8 cellular contexts compared by ENCODE assay signal in genomic region chr1:90964444-90965035, GRCh38. TPM values are rescaled to one million over a fixed set of nuclear protein-coding genes. Genes with fewer than 3 reads are reported as not detected.
DNase-seq lines count a peak whose midpoint lies in the region; ATAC-seq and TF ChIP-seq lines count a peak whose summit lies in the region.

No MANE protein-coding gene starts in this region.

- POLR2A ChIA-PET in IMR-90 (lab: Charles Lee; ENCODE audit: unreplicated experiment) = interaction anchor here (0.6 kb wide), 1 partner anchor 10 kb away, joined by 4 read pairs; no protein-coding TSS in a partner anchor
- POLR2A ChIA-PET in WTC11 (lab: Charles Lee) = interaction anchor here (0.6 kb wide), 1 partner anchor 37 kb away, joined by 3 read pairs; no protein-coding TSS in a partner anchor

- no peak overlapping the region for H3K9ac ChIP-seq in IMR-90 (ENCODE audit: low read depth, low read length)

- no CpG with 5 or more reads among the region's 1 CpG for WGBS in IMR-90 (ENCODE audit: extremely low coverage in 2 of 2, insufficient read length in 1 of 2), 2 experiments
- WGBS in right lobe of liver (ENCODE audit: insufficient coverage, low coverage, low lambda C conversion rate, missing lambda C conversion rate) = 44% methylated on average over 1 of the region's 1 CpG

- H4K8ac ChIP-seq in IMR-90 (ENCODE audit: low read depth in 2 of 2, low read length in 2 of 2) = no peak overlapping the region

- no peak overlapping the region for H3K14ac ChIP-seq in IMR-90 (replicated peaks; ENCODE audit: low read depth, low read length)

- H3K27ac ChIP-seq in IMR-90 (ENCODE audit: insufficient read depth, low read length) = no peak overlapping the region
- no peak overlapping the region for H3K27ac ChIP-seq in right lobe of liver
- H3K27ac ChIP-seq in tibial artery = no peak overlapping the region

- no peak overlapping the region for H2BK15ac ChIP-seq in IMR-90 (ENCODE audit: low read depth, low read length)

- no peaks in the 10 kb centered on the region for H3K36me3 ChIP-seq in IMR-90 (ENCODE audit: control insufficient read depth, insufficient read depth, low read length)
- no peaks in the 10 kb centered on the region for H3K36me3 ChIP-seq in right lobe of liver
- no peaks in the 10 kb centered on the region for H3K36me3 ChIP-seq in tibial artery

- in situ Hi-C loops in IMR-90 (cut with MboI; ENCODE audit: low sequenced_read_pairs) = loop anchor here (10.0 to 25.0 kb wide), 2 partner anchors 240 to 377 kb away; no protein-coding TSS in a partner anchor

- no peak overlapping the region for H2AK9ac ChIP-seq in IMR-90 (replicated peaks; ENCODE audit: low read depth, low read length, poor library complexity)

- H3K9me3 ChIP-seq in IMR-90 (ENCODE audit: control insufficient read depth, insufficient read depth, low read length) (no peaks in the 10 kb centered on the region), right lobe of liver (no peaks in the 10 kb centered on the region), tibial artery (no peaks in the 10 kb centered on the region)

- H4K20me1 ChIP-seq in IMR-90 (ENCODE audit: insufficient read depth, low read length) = peaks cover 35% of the 10 kb centered on the region

- intact Hi-C loops in IMR-90 (cut with micrococcal nuclease) = loop anchor here (1.0 to 10.0 kb wide), 4 partner anchors 112 to 386 kb away; no protein-coding TSS in a partner anchor
- intact Hi-C loops in right lobe of liver (cut with DNase I) = no loop called here
- intact Hi-C loops in tibial artery (cut with DNase I; ENCODE audit: low total_unique reads) = no loop called here

- no peak overlapping the region for H3K56ac ChIP-seq in IMR-90 (ENCODE audit: extremely low read depth, insufficient read depth, low read length)

- H3K4me1 ChIP-seq in IMR-90 (ENCODE audit: control insufficient read depth, insufficient read depth, low read length) = no peaks in the 10 kb centered on the region
- H3K4me1 ChIP-seq in right lobe of liver = peaks cover 0 to 7% (median 0%) of the 10 kb centered on the region in 4 donors
- peaks cover 0 to 17% (median 5%) of the 10 kb centered on the region in 4 donors for H3K4me1 ChIP-seq in tibial artery

- no peak overlapping the region for H2AFZ ChIP-seq in IMR-90 (replicated peaks; ENCODE audit: low read length, poor library complexity)

- CTCF ChIA-PET in IMR-90 (lab: Yijun Ruan, JAX) (interaction anchor here (0.6 to 1.3 kb wide), 3 partner anchors 10 to 30 kb away, joined by 3 to 4 read pairs (median 4); no protein-coding TSS in a partner anchor), WTC11 (lab: Charles Lee) (interaction anchor here (0.6 to 2.7 kb wide), 13 partner anchors 9 to 248 kb away, joined by 3 to 23 read pairs (median 4); no protein-coding TSS in a partner anchor)

- TF ChIP-seq CTCF in IMR-90 (conservative IDR thresholded peaks at IDR 0.05; ENCODE audit: low read depth, low read length) (peak; percentile 54), WTC11 (IDR thresholded peaks at IDR 0.05) (no peak), right lobe of liver (IDR thresholded peaks at IDR 0.05) (peak; percentile 42 to 53 (median 46)), tibial artery (IDR thresholded peaks at IDR 0.05) (peak in 1 of 2 experiments; percentile 8)

- no peak overlapping the region for H3K27ac Mint-ChIP-seq in WTC11

- H3K79me1 ChIP-seq in IMR-90 (ENCODE audit: low read depth in 1 of 2, low read length in 2 of 2) = peaks cover 26 to 43% of the 10 kb centered on the region in 2 experiments

- no peak overlapping the region for H4K5ac ChIP-seq in IMR-90 (ENCODE audit: low read depth, low read length)

- TF ChIP-seq RAD21 in IMR-90 (IDR thresholded peaks at IDR 0.05; ENCODE audit: low read length) = peak; percentile 52

- no peaks in the 10 kb centered on the region for H3K27me3 ChIP-seq in IMR-90 (ENCODE audit: control insufficient read depth, insufficient read depth, low read length)
- no peaks in the 10 kb centered on the region for H3K27me3 ChIP-seq in right lobe of liver
- H3K27me3 ChIP-seq in tibial artery = no peaks in the 10 kb centered on the region

- H2AK5ac ChIP-seq in IMR-90 (ENCODE audit: low read depth, low read length) = no peak overlapping the region

- no peak overlapping the region for H3K18ac ChIP-seq in IMR-90 (ENCODE audit: low read depth, low read length)

- no peaks in the 10 kb centered on the region for H3K9me3 Mint-ChIP-seq in WTC11

- no peak overlapping the region for H2BK120ac ChIP-seq in IMR-90 (ENCODE audit: low read depth, low read length)

- H3K27me3 Mint-ChIP-seq in WTC11 (ENCODE audit: low read depth) = no peaks in the 10 kb centered on the region

- H2BK20ac ChIP-seq in IMR-90 (ENCODE audit: low read depth, low read length) = no peak overlapping the region

- H3K4ac ChIP-seq in IMR-90 (ENCODE audit: low read depth, low read length) = no peak overlapping the region

- H3K4me2 ChIP-seq in IMR-90 (ENCODE audit: low read depth, low read length) = no peak overlapping the region

- no peak for TF ChIP-seq POLR2A in IMR-90 (IDR thresholded peaks at IDR 0.05; ENCODE audit: low read depth, low read length)
- TF ChIP-seq POLR2A in right lobe of liver (IDR thresholded peaks at IDR 0.05) = no peak

- no peak overlapping the region for H3K4me3 Mint-ChIP-seq in WTC11

- H3K4me3 ChIP-seq in IMR-90 (ENCODE audit: insufficient read depth, low read depth, low read length) = no peak overlapping the region
- no peak overlapping the region for H3K4me3 ChIP-seq in right lobe of liver
- no peak overlapping the region for H3K4me3 ChIP-seq in tibial artery

- no TSS peak for BruUV-seq in IMR-90 (replicated peaks; lab: Mats Ljungman, UMichigan)

- H3K9me1 ChIP-seq in IMR-90 (ENCODE audit: insufficient read depth, low read length) = peaks cover 3% of the 10 kb centered on the region; the same call in 1 of the 2 replicates

- dilution Hi-C loops in IMR-90 (cut with HindIII; ENCODE audit: low sequenced_read_pairs, unreplicated experiment) = no loop called here

- H3K4me1 Mint-ChIP-seq in WTC11 = peaks cover 13% of the 10 kb centered on the region

- DNase-seq in DMS53 treated with DMSO at 0.1 percent for 48 hours (lab: John Stamatoyannopoulos, UW; ENCODE audit: unreplicated experiment) (peak; percentile 58), IMR-90 (peak; percentile 21), WTC11 (ENCODE audit: low spot score) (no peak), right lobe of liver (no peak), amniotic stem cell (lab: John Stamatoyannopoulos, UW) (no peak), GOT3 (lab: John Stamatoyannopoulos, UW) (no peak), tibial artery (no peak)

- no peak overlapping the region for H3K23ac ChIP-seq in IMR-90 (ENCODE audit: low read depth, low read length)

- no peak overlapping the region for H4K91ac ChIP-seq in IMR-90 (ENCODE audit: insufficient read depth, low read depth, low read length)

- peak; percentile 75 for ATAC-seq in IMR-90 (ENCODE audit: low read depth)
- peak; percentile 53 for ATAC-seq in WTC11
- peak; percentile 52 to 57 (median 53) for ATAC-seq in right lobe of liver
- no peak for ATAC-seq in GM19397 (IDR thresholded peaks at IDR 0.05; ENCODE audit: unreplicated experiment)

- no peaks in the 10 kb centered on the region for H3K36me3 Mint-ChIP-seq in WTC11

- no peak overlapping the region for H2BK5ac ChIP-seq in IMR-90 (ENCODE audit: low read depth, low read length, poor library complexity, severe bottlenecking)

TF ChIP-seq in IMR-90, 13 proteins besides CTCF, POLR2A, EP300 and RAD21 (continues in another document):
- no peak for TF ChIP-seq SMC3 (IDR thresholded peaks at IDR 0.05; ENCODE audit: low read depth, low read length)
- no peak for TF ChIP-seq RFX5 (IDR thresholded peaks at IDR 0.05; ENCODE audit: low read depth, low read length)
- no peak for TF ChIP-seq FOS (IDR thresholded peaks at IDR 0.05; ENCODE audit: low read depth, low read length)
- no peak for TF ChIP-seq NFE2L2 (IDR thresholded peaks at IDR 0.05; ENCODE audit: low read depth, low read length)
- no peak for TF ChIP-seq BHLHE40 (IDR thresholded peaks at IDR 0.05; ENCODE audit: low read depth, low read length)
- no peak for TF ChIP-seq MXI1 (IDR thresholded peaks at IDR 0.05; ENCODE audit: borderline replicate concordance, low read depth, low read length)
- TF ChIP-seq ELK1 (IDR thresholded peaks at IDR 0.05; ENCODE audit: borderline replicate concordance, low read depth, low read length) = no peak

TF ChIP-seq in WTC11, 78 proteins besides CTCF, POLR2A, EP300 and RAD21 (continues in another document):
- no peak for TF ChIP-seq MXD4 (CRISPR knock-in tag; IDR thresholded peaks at IDR 0.05; ENCODE audit: borderline replicate concordance)
- no peak for TF ChIP-seq EMX1 (CRISPR knock-in tag; IDR thresholded peaks at IDR 0.05)
- TF ChIP-seq USF1 (CRISPR knock-in tag; IDR thresholded peaks at IDR 0.05) = no peak
- no peak for TF ChIP-seq CREB1 (CRISPR knock-in tag; IDR thresholded peaks at IDR 0.05)
- TF ChIP-seq GABPB1 (CRISPR knock-in tag; IDR thresholded peaks at IDR 0.05) = no peak
- TF ChIP-seq ERG (CRISPR knock-in tag; IDR thresholded peaks at IDR 0.05) = no peak
- TF ChIP-seq KAT7 (CRISPR knock-in tag; IDR thresholded peaks at IDR 0.05; ENCODE audit: borderline replicate concordance) = no peak

RNA-seq across cellular contexts. Expression of gene ZNF644, which starts 57.3 kb away (rescaled TPM):
- total RNA-seq in IMR-90 (2012; rRNA removed) = 45.3 and 66.7 TPM in 2 replicates
- polyA plus RNA-seq in IMR-90 (2012; rRNA removed) = 7.1 and 9.0 TPM in 2 replicates
- polyA plus RNA-seq in IMR-90 (2012; cell fraction: cytosol; rRNA removed) = 1.1 and 1.3 TPM in 2 replicates
- polyA plus RNA-seq in IMR-90 (2012; cell fraction: nucleus; rRNA removed; ENCODE audit: low replicate concordance) = 0.84 and 18.8 TPM in 2 replicates
- total RNA-seq in WTC11 (2021) = 71.4 to 78.1 TPM (median 74.7 TPM) in 3 replicates
- total RNA-seq in right lobe of liver = 10 to 100 TPM; 19.3 to 26.9 (median 19.9) TPM

Comparison
In these comparisons a context has a peak if more than half of its experiments do, and no peak if none do; other contexts are left out.
1. DNase-seq: peak in DMS53 treated with DMSO at 0.1 percent for 48 hours (single experiment) and IMR-90 (single experiment); none in WTC11 (single experiment), right lobe of liver (0 of 3), amniotic stem cell (single experiment), GOT3 (single experiment) and tibial artery (0 of 2).